Comparison of ENCODE assay signal across 1 cellular context in genomic region chr9:113963914-113964739, GRCh38.
TF ChIP-seq lines count a peak whose summit lies in the region.

No MANE protein-coding gene starts in this region.

TF ChIP-seq in neural cell, 6 proteins besides CTCF, POLR2A, EP300 and RAD21 (continued from another document):
- TF ChIP-seq REST (IDR thresholded peaks at IDR 0.05; ENCODE audit: borderline replicate concordance) = no peak
